ENCODE assay signal across 1 cellular context in genomic region chr1:204411451-204412245, GRCh38.
TF ChIP-seq lines count a peak whose summit lies in the region.

Gene PPP1R15B, minus strand, starts transcription at chr1:204411817. Its CDS starts 406 bp downstream, at chr1:204411411.

TF ChIP-seq in neural cell, 6 proteins besides CTCF, POLR2A, EP300 and RAD21 (continued from another document):
- TF ChIP-seq EZH2 (IDR thresholded peaks at IDR 0.05; ENCODE audit: borderline replicate concordance, insufficient read depth, low read length, poor library complexity, severe bottlenecking) (no peak), POLR2AphosphoS5 (IDR thresholded peaks at IDR 0.05) (peak; percentile 97)
TF ChIP-seq in neural cell: peak in this region for 4.
